In genomic region chr14:100063314-100063941, GRCh38 we compare ENCODE assay signal across 13 cellular contexts. TPM values are rescaled to one million over a fixed set of nuclear protein-coding genes. Genes with fewer than 3 reads are reported as not detected.
DNase-seq lines count a peak whose midpoint lies in the region; ATAC-seq and TF ChIP-seq lines count a peak whose summit lies in the region.
"Had no signal": no experiment of that assay in that cellular context is flagged by ENCODE, and none has a peak within 500 bp of the region (broad histone marks: within the 10 kb centered on the region; RNA-seq: fewer than 3 reads in every experiment).

No MANE protein-coding gene starts in this region.

- H3K4me3 ChIP-seq in CD8-positive, alpha-beta T cell (ENCODE audit: low read depth, low read length), result no peak overlapping the region
- H3K4me3 ChIP-seq: pancreas had no signal

- TF ChIP-seq CTCF in CD8-positive, alpha-beta T cell (IDR thresholded peaks at IDR 0.05), result no peak
- no peak for TF ChIP-seq CTCF in natural killer cell (IDR thresholded peaks at IDR 0.05)

- no peaks in the 10 kb centered on the region for H3K36me3 ChIP-seq in CD8-positive, alpha-beta T cell (ENCODE audit: insufficient read depth, low read length)
- peaks cover 10% of the 10 kb centered on the region; the same call in 1 of the 2 replicates for H3K36me3 ChIP-seq in KOPT-K1 (ENCODE audit: insufficient read depth, low read length)
- H3K36me3 ChIP-seq: pancreas had no signal

- no peaks in the 10 kb centered on the region for H3K27me3 Mint-ChIP-seq in CD8-positive, alpha-beta T cell (ENCODE audit: low read depth)
- H3K27me3 Mint-ChIP-seq in activated naive CD4-positive, alpha-beta T cell treated with anti-CD3 and anti-CD28 coated beads, Interleukin-2, amount 10 ng/mL, durations not matched to agents 7 days and 5 days, result no peaks in the 10 kb centered on the region
- H3K27me3 Mint-ChIP-seq in natural killer cell (ENCODE audit: low read depth in 2 of 2), result no peaks in the 10 kb centered on the region

- no peak for DNase-seq in CD8-positive, alpha-beta T cell
- DNase-seq in activated naive CD4-positive, alpha-beta T cell treated with anti-CD3 and anti-CD28 coated beads, Interleukin-2, amount 10 ng/mL, durations not matched to agents 7 days and 5 days, result peak; percentile 45
- DNase-seq in natural killer cell, result no peak
- DNase-seq in nucleus accumbens (lab: John Stamatoyannopoulos, UW), result no peak
- DNase-seq in NCI-H226, result no peak
- no peak for DNase-seq in G401 (ENCODE audit: low spot score)
- DNase-seq in KG1 (lab: John Stamatoyannopoulos, UW), result no peak
- DNase-seq: dermis blood vessel endothelial cell, NCI-H1436 treated with DMSO at 0.1 percent for 48 hours, pancreas had no signal

- peaks cover 81% of the 10 kb centered on the region for H3K4me1 Mint-ChIP-seq in CD8-positive, alpha-beta T cell (ENCODE audit: low read depth)
- H3K4me1 Mint-ChIP-seq in activated naive CD4-positive, alpha-beta T cell treated with anti-CD3 and anti-CD28 coated beads, Interleukin-2, amount 10 ng/mL, durations not matched to agents 7 days and 5 days, result peaks cover 65% of the 10 kb centered on the region
- peaks cover 88 to 92% of the 10 kb centered on the region in 2 donors for H3K4me1 Mint-ChIP-seq in natural killer cell

- peak overlapping the region; percentile 77 for H3K4me3 Mint-ChIP-seq in CD8-positive, alpha-beta T cell
- peak overlapping the region; percentile 74 for H3K4me3 Mint-ChIP-seq in activated naive CD4-positive, alpha-beta T cell treated with anti-CD3 and anti-CD28 coated beads, Interleukin-2, amount 10 ng/mL, durations not matched to agents 7 days and 5 days
- H3K4me3 Mint-ChIP-seq in natural killer cell, result peak overlapping the region; percentile 80

- no peaks in the 10 kb centered on the region for H3K27me3 ChIP-seq in CD8-positive, alpha-beta T cell (ENCODE audit: insufficient read depth, low read length)
- H3K27me3 ChIP-seq: pancreas had no signal

- H3K27ac ChIP-seq in CD8-positive, alpha-beta T cell (ENCODE audit: low read depth, low read length), result peak overlapping the region; percentile 42
- H3K27ac ChIP-seq in KOPT-K1 (ENCODE audit: low read depth, low read length, poor library complexity, severe bottlenecking), result peak overlapping the region; percentile 100
- H3K27ac ChIP-seq: pancreas had no signal

- POLR2A ChIA-PET in CD8-positive, alpha-beta T cell (lab: Charles Lee), result interaction anchor here (0.9 to 23.8 kb wide), 6 partner anchors 8 to 42 kb away, joined by 3 to 700 read pairs (median 6); no protein-coding TSS in a partner anchor

- in situ Hi-C loops in G401 (cut with HindIII; ENCODE audit: low sequenced_read_pairs), result no loop called here

- H3K4me1 ChIP-seq in CD8-positive, alpha-beta T cell (ENCODE audit: insufficient read depth, low read length), result peaks cover 65% of the 10 kb centered on the region
- H3K4me1 ChIP-seq: pancreas had no signal

- H3K36me3 Mint-ChIP-seq in CD8-positive, alpha-beta T cell, result peaks cover 31% of the 10 kb centered on the region
- H3K36me3 Mint-ChIP-seq in activated naive CD4-positive, alpha-beta T cell treated with anti-CD3 and anti-CD28 coated beads, Interleukin-2, amount 10 ng/mL, durations not matched to agents 7 days and 5 days, result peaks cover 35% of the 10 kb centered on the region
- no peaks in the 10 kb centered on the region for H3K36me3 Mint-ChIP-seq in natural killer cell

- peak overlapping the region; percentile 99 for H3K27ac Mint-ChIP-seq in CD8-positive, alpha-beta T cell
- peak overlapping the region; percentile 99 for H3K27ac Mint-ChIP-seq in activated naive CD4-positive, alpha-beta T cell treated with anti-CD3 and anti-CD28 coated beads, Interleukin-2, amount 10 ng/mL, durations not matched to agents 7 days and 5 days
- peak overlapping the region; percentile 93 for H3K27ac Mint-ChIP-seq in natural killer cell

- H3K9me3 ChIP-seq in CD8-positive, alpha-beta T cell (ENCODE audit: low read length), result no peaks in the 10 kb centered on the region
- no peaks in the 10 kb centered on the region for H3K9me3 ChIP-seq in KOPT-K1 (ENCODE audit: insufficient read depth, low read length, poor library complexity, severe bottlenecking)
- H3K9me3 ChIP-seq: pancreas had no signal

- CTCF ChIA-PET in CD8-positive, alpha-beta T cell (lab: Charles Lee), result interaction anchor here (0.8 to 35.4 kb wide), 3 partner anchors 8 to 44 kb away, joined by 3 to 1143 read pairs (median 227); no protein-coding TSS in a partner anchor
- CTCF ChIA-PET in activated naive CD4-positive, alpha-beta T cell treated with anti-CD3 and anti-CD28 coated beads, Interleukin-2, amount 10 ng/mL, durations not matched to agents 7 days and 5 days (lab: Charles Lee), result interaction anchor here (1.0 to 13.9 kb wide), 2 partner anchors 10 to 17 kb away, joined by 3 to 185 read pairs; no protein-coding TSS in a partner anchor

- H3K9me3 Mint-ChIP-seq in CD8-positive, alpha-beta T cell, result no peaks in the 10 kb centered on the region
- H3K9me3 Mint-ChIP-seq in activated naive CD4-positive, alpha-beta T cell treated with anti-CD3 and anti-CD28 coated beads, Interleukin-2, amount 10 ng/mL, durations not matched to agents 7 days and 5 days, result no peaks in the 10 kb centered on the region
- no peaks in the 10 kb centered on the region for H3K9me3 Mint-ChIP-seq in natural killer cell

- intact Hi-C loops in CD8-positive, alpha-beta T cell (cut with DNase I, micrococcal nuclease), result loop anchor here in 1 of 2 experiments (10.0 kb wide), 1 partner anchor 799 kb away; no protein-coding TSS in a partner anchor
- intact Hi-C loops in natural killer cell (cut with micrococcal nuclease), result no loop called here

- no peak for ATAC-seq in CD8-positive, alpha-beta T cell
- ATAC-seq in natural killer cell, result no peak
- ATAC-seq: esophagus mucosa, pancreas, SK-N-SH treated with all-trans-retinoic acid at 6 μM for 48 hours had no signal

RNA-seq across cellular contexts. Expression of gene EVL, which starts 1.8 kb away (rescaled TPM):
- 100 to 1,000 TPM; 573 to 578 TPM for total RNA-seq in CD8-positive, alpha-beta T cell
- 1,000 to 10,000 TPM in 1 of 3 donors, 100 to 1,000 TPM in 2; 882 to 1,108 (median 986) TPM for total RNA-seq in natural killer cell
- 38.1 and 53.8 TPM in 2 replicates for total RNA-seq in G401 (2014; rRNA removed; shearing (Covaris generic))

Comparison
In these comparisons a context has a peak if more than half of its experiments do, and no peak if none do; other contexts are left out.
1. RNA of gene EVL, which starts 1.8 kb away (total RNA-seq): 882 to 1,108 TPM in natural killer cell and 573 to 578 TPM in CD8-positive, alpha-beta T cell; 38.1 to 53.8 TPM in G401; every median in the first group is over 10 times any median in the second.
2. Peak in every context shown above with its lines, with median percentiles within 50 percentile points of each other: H3K27ac Mint-ChIP-seq and H3K4me3 Mint-ChIP-seq.